8 cellular contexts compared by ENCODE assay signal in the genomic region with DNA sequence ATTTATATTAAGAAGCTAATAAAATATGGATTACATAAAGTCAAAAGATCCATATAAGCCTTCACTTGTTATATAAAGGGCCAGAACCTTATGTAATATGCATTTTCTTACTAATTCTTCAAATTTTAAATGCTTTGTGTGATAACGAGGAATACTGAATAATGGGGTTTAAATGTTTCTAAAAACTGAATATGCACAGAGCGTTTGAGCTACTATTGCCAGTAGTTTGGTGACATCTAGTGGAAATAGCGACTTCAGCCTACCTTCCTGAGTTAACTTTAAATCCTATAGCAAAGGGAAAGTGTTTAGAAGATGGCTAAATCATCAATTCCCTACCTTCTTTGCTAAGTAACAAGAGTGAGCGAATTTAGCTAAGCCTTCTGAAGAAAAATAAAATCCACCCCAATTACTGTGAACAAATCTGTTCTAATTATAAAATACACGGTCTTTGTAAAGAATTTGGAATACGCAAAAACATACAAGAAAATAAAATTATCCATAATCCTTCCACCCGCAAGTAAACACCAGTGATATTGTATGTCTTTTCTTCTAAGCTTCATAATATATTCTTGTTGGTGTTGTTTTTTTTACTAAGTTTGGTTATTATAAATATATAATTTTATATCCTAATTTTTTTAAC.
DNase-seq lines count a peak whose midpoint lies in the region; ATAC-seq, FAIRE-seq and TF ChIP-seq lines count a peak whose summit lies in the region.

No MANE protein-coding gene starts in this region.

- no peaks in the 10 kb centered on the region for H3F3A ChIP-seq in SU-DHL-6 (ENCODE audit: insufficient read depth)

- no peaks in the 10 kb centered on the region for H3K9me2 ChIP-seq in SU-DHL-6 (replicated peaks; ENCODE audit: insufficient read depth, low read length)

- no peaks in the 10 kb centered on the region for H3K9me3 ChIP-seq in SU-DHL-6 (ENCODE audit: insufficient read depth, low read length)

- H3K79me2 ChIP-seq in SU-DHL-6 (ENCODE audit: insufficient read depth, low read length), result no peaks in the 10 kb centered on the region

- DNase-seq in M059J (ENCODE audit: low read depth) (peak; percentile 42), iris pigment epithelial cell (ENCODE audit: low read depth) (peak; percentile 54)
- no peak for DNase-seq in activated naive CD4-positive, alpha-beta T cell treated with anti-CD3 and anti-CD28 coated beads, Interleukin-2, amount 50 U/mL, for 72 hours (ENCODE audit: low spot score in 2 of 2)
- no peak for DNase-seq in activated naive CD4-positive, alpha-beta T cell treated with Interleukin-2 at 50 U/mL for 16 hours

- no peaks in the 10 kb centered on the region for H3K27me3 ChIP-seq in SU-DHL-6 (ENCODE audit: low read length)

- FAIRE-seq in G401.6 (lab: Jason Lieb, UNC), result peak; percentile 63

- ATAC-seq in HG03139 (IDR thresholded peaks at IDR 0.05; ENCODE audit: unreplicated experiment) (no peak), GM21360 (IDR thresholded peaks at IDR 0.05; ENCODE audit: unreplicated experiment) (no peak)
- ATAC-seq in activated naive CD4-positive, alpha-beta T cell treated with anti-CD3 and anti-CD28 coated beads, Interleukin-2, amount 50 U/mL, for 72 hours, result no peak

- no peaks in the 10 kb centered on the region for H3K36me3 Mint-ChIP-seq in activated naive CD4-positive, alpha-beta T cell treated with anti-CD3 and anti-CD28 coated beads, Interleukin-2, amount 50 U/mL, for 72 hours

- no peak overlapping the region for H3K9ac ChIP-seq in SU-DHL-6 (ENCODE audit: low read length)

- no peak overlapping the region for H3K27ac ChIP-seq in SU-DHL-6 (ENCODE audit: low read depth, low read length)

- H3K9me3 Mint-ChIP-seq in activated naive CD4-positive, alpha-beta T cell treated with anti-CD3 and anti-CD28 coated beads, Interleukin-2, amount 50 U/mL, for 72 hours, result no peaks in the 10 kb centered on the region

- no peak overlapping the region for H3K4me3 ChIP-seq in SU-DHL-6 (ENCODE audit: insufficient read depth, low read length, poor library complexity, severe bottlenecking)

- H3K27ac Mint-ChIP-seq in activated naive CD4-positive, alpha-beta T cell treated with anti-CD3 and anti-CD28 coated beads, Interleukin-2, amount 50 U/mL, for 72 hours, result no peak overlapping the region

- peak; percentile 28 for TF ChIP-seq CTCF in SU-DHL-6 (IDR thresholded peaks at IDR 0.05; ENCODE audit: insufficient read depth, low read length, poor library complexity, severe bottlenecking)

- H3K36me3 ChIP-seq in SU-DHL-6 (ENCODE audit: low read length), result no peaks in the 10 kb centered on the region

- no peaks in the 10 kb centered on the region for H4K20me1 ChIP-seq in SU-DHL-6 (ENCODE audit: low read depth, low read length)

- no peak overlapping the region for H3K4me2 ChIP-seq in SU-DHL-6 (ENCODE audit: low read depth, low read length, poor library complexity, severe bottlenecking)

- no peak overlapping the region for H2AFZ ChIP-seq in SU-DHL-6 (ENCODE audit: low read depth, low read length, severe bottlenecking)

Comparison
In these comparisons a context has a peak if more than half of its experiments do, and no peak if none do; other contexts are left out.
1. DNase-seq: peak in M059J (single experiment) and iris pigment epithelial cell (single experiment); none in activated naive CD4-positive, alpha-beta T cell treated with anti-CD3 and anti-CD28 coated beads, Interleukin-2, amount 50 U/mL, for 72 hours (0 of 2) and activated naive CD4-positive, alpha-beta T cell treated with Interleukin-2 at 50 U/mL for 16 hours (single experiment).